ENCODE assay signal across 1 cellular context in genomic region chr10:122301055-122301810, GRCh38.
TF ChIP-seq lines count a peak whose summit lies in the region.

No MANE protein-coding gene starts in this region.

TF ChIP-seq in SK-N-SH, 30 proteins besides CTCF, POLR2A, EP300 and RAD21 (continued from another document):
- TF ChIP-seq REST (IDR thresholded peaks at IDR 0.05; ENCODE audit: low read depth, low read length) (no peak), TEAD4 (IDR thresholded peaks at IDR 0.05; ENCODE audit: borderline replicate concordance, insufficient read depth) (no peak), EZH2phosphoT487 (IDR thresholded peaks at IDR 0.05; ENCODE audit: borderline replicate concordance, low read depth) (no peak), PBX3 (IDR thresholded peaks at IDR 0.05) (no peak)
